ENCODE assay signal across 11 cellular contexts in the genomic region with DNA sequence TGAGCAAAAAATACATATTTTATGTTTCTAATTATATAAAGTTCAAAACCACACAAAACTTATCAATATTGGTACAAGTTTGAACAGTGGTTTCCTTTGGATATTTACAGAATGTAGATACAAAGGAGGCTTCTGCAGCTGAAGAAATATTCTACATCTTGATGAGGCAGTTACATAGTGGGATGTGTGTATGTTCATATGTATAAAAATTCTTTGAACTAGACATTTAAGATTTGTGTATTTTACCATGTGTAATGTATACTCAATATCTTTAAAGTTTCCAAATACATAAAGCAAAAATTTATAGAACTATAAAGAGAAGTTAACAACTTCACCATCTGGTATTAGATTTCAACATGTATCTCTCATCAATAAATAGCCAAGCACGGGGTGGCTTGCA.
"Had no signal": no experiment of that assay in that cellular context is flagged by ENCODE, and none has a peak within 500 bp of the region (broad histone marks: within the 10 kb centered on the region; RNA-seq: fewer than 3 reads in every experiment).

No MANE protein-coding gene starts in this region.

- FAIRE-seq: H1, H54 had no signal

- H3K9ac ChIP-seq: GM23248 had no signal

- H3K4me1 ChIP-seq: HAP-1 had no signal

- H3K4me3 Mint-ChIP-seq: GM23338, H9, HFFc6 had no signal

- ATAC-seq: GM23338, HCT116 had no signal

- H3K27ac ChIP-seq: GM23248 had no signal

- H3K9me3 Mint-ChIP-seq: GM23338, H9, HFFc6 had no signal

- H3K4me3 ChIP-seq: GM23248, GM23338, HAP-1 had no signal

- H3K4me2 ChIP-seq: GM23338 had no signal

- H3K36me3 ChIP-seq: HAP-1 had no signal

- DNase-seq: GM23248, GOT3, H7, H9, HCEC 1CT, HFFc6 had no signal

- H2AFZ ChIP-seq: GM23248, GM23338 had no signal

- H3K9me3 ChIP-seq: HAP-1 had no signal

- H3K27ac Mint-ChIP-seq: GM23338, H9, HFFc6 had no signal
